8 cellular contexts compared by ENCODE assay signal in the genomic region with DNA sequence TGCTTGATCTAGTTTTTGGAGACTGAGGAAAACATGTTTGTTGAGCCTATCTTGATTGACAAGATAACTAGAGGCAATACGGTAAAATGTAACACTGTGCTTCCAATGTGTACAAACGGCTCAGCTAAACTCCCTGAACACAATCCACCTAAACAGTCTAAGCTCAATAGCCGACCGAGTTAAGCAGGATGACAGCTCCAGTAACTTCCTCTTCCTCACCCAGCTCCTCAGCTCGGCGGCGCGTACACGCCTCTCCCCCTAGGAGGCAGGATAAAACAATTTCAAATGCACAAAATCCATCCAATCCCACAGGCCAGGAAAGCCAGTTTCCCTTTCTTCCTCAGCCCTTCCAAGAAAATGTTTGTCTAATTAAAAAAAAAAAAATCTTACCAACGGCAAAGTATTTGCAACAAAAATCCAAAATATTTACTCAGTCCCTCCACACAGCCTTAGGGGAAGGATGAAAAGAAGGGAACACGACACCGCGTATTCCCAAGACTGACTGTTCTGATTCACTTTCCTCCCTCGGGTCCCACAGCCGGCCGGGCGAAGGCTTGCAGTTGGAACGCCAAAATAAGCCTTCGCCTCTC. TPM values are rescaled to one million over a fixed set of nuclear protein-coding genes. Genes with fewer than 3 reads are reported as not detected.
A peak's percentile ranks its signal among the peaks of the same experiment; 100 is the strongest.
DNase-seq lines count a peak whose midpoint lies in the region; ATAC-seq and TF ChIP-seq lines count a peak whose summit lies in the region.

No MANE protein-coding gene starts in this region.

- H3K4me3 Mint-ChIP-seq in osteocyte (ENCODE audit: unreplicated experiment) = peak overlapping the region; percentile 87

- TF ChIP-seq CTCF in osteocyte (IDR thresholded peaks at IDR 0.05) = peak; percentile 65

- no peaks in the 10 kb centered on the region for H3K9me3 Mint-ChIP-seq in osteocyte (ENCODE audit: unreplicated experiment)

- H3K4me1 Mint-ChIP-seq in osteocyte (ENCODE audit: unreplicated experiment) = peaks cover 19% of the 10 kb centered on the region

- peak; percentile 32 for ATAC-seq in GM21825 (IDR thresholded peaks at IDR 0.05; ENCODE audit: unreplicated experiment)
- ATAC-seq in Right ventricle myocardium superior (ENCODE audit: poor library complexity) = peak; percentile 64
- ATAC-seq in HG03139 (IDR thresholded peaks at IDR 0.05; ENCODE audit: unreplicated experiment) = no peak

- in situ Hi-C loops in SK-MEL-5 (cut with HindIII; ENCODE audit: low pct_unique_long_range_greater_than_20kb, low sequenced_read_pairs) = no loop called here

- H3K27ac Mint-ChIP-seq in osteocyte (ENCODE audit: unreplicated experiment) = peak overlapping the region; percentile 90

- H3K36me3 Mint-ChIP-seq in osteocyte (ENCODE audit: unreplicated experiment) = no peaks in the 10 kb centered on the region

- intact Hi-C loops in Right ventricle myocardium superior (cut with DNase I) = loop anchor here (2.0 kb wide), 1 partner anchor 45 kb away; the partner anchor contains the start of gene MRPL1

- DNase-seq in DMS114 treated with DMSO at 0.1 percent for 48 hours (lab: John Stamatoyannopoulos, UW; ENCODE audit: unreplicated experiment) = peak; percentile 51
- peak; percentile 90 for DNase-seq in NAMALWA (ENCODE audit: low spot score)
- DNase-seq in SK-MEL-5 (ENCODE audit: low read depth, low spot score) = peak; percentile 84
- peak; percentile 79 for DNase-seq in amniotic epithelial cell (ENCODE audit: low read depth)
- peak; percentile 85 for DNase-seq in Right ventricle myocardium superior
- DNase-seq in osteocyte (ENCODE audit: extremely low spot score, unreplicated experiment) = peak; percentile 86

- H3K27me3 Mint-ChIP-seq in osteocyte (ENCODE audit: unreplicated experiment) = no peaks in the 10 kb centered on the region

RNA-seq across cellular contexts. Expression of gene CNOT6L, which starts 1.0 kb away (rescaled TPM):
- total RNA-seq in SK-MEL-5 (2014; rRNA removed; shearing (Covaris generic)) = 3.1 and 7.2 TPM in 2 replicates
- polyA plus RNA-seq in SK-MEL-5 (2015; cell fraction: cytosol; rRNA removed) = 3.5 and 4.5 TPM in 2 replicates
- 5.3 and 11.0 TPM in 2 replicates for polyA plus RNA-seq in SK-MEL-5 (2015; cell fraction: nucleus; rRNA removed)
- total RNA-seq in Right ventricle myocardium superior = 19.3 TPM
- 28.6 and 28.9 TPM in 2 replicates for total RNA-seq in osteocyte

RNA-seq across cellular contexts. Expression of gene MRPL1, which starts 44.5 kb away (rescaled TPM):
- 19.8 and 24.0 TPM in 2 replicates for total RNA-seq in SK-MEL-5 (2014; rRNA removed; shearing (Covaris generic))
- polyA plus RNA-seq in SK-MEL-5 (2015; cell fraction: cytosol; rRNA removed) = 11.8 and 14.0 TPM in 2 replicates
- polyA plus RNA-seq in SK-MEL-5 (2015; cell fraction: nucleus; rRNA removed) = 3.3 and 5.6 TPM in 2 replicates
- total RNA-seq in Right ventricle myocardium superior (44.8 TPM), osteocyte (25.5 and 28.8 TPM in 2 replicates)
